ENCODE assay signal across 9 cellular contexts in the genomic region with DNA sequence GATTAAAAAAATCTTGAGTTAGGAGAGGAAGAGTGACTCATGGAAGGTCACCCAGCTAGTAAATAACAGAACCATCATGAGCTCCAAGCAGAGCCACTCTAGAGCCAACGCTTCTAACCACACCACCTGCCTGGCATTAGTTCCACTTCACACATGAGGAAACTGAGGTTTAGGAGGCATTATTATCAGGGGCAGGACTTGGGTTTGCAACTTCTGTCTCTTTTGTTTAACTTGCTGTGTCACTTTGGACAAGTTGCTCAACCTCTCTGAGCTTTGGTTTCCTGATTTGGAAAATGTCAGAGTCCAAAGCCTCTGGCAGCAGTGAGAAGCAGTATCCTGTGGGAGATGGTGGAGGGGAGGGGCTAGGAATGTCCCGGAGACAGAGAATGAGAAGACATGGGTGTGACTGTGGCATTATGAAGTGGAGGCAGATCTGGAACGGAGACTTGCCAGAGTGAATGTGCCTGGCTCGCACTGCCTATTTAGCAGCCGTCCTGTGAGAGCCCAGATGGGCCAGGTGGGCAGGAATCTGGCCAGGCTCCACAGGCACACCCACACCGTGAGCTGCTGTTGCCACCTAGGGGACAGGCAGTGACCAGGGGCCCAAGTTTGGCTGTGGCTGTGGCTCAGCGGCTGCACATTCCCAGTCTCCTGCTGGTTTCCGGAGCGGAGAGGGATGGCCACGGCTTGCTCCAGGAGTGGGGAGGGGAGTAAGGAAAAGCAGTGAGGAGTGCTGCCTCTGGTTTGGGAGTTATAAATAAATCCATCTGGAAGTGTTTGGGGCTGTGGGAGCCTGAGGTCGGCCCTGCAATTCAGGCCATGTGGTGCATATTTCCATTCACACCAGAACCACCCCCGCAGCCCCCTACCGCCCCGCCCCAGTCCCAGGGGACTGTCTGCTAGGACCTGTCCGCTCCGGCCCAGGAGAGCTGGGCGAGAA.
A peak's percentile ranks its signal among the peaks of the same experiment; 100 is the strongest.
DNase-seq lines count a peak whose midpoint lies in the region; ATAC-seq and TF ChIP-seq lines count a peak whose summit lies in the region.
"Had no signal": no experiment of that assay in that cellular context is flagged by ENCODE, and none has a peak within 500 bp of the region (broad histone marks: within the 10 kb centered on the region; RNA-seq: fewer than 3 reads in every experiment).

No MANE protein-coding gene starts in this region.

- TF ChIP-seq CTCF in heart left ventricle (IDR thresholded peaks at IDR 0.05) (peak in 5 of 12 donors; percentile 15 to 44 (median 21)), GM10248 (IDR thresholded peaks at IDR 0.05; ENCODE audit: control extremely low read depth, extremely low read depth, low read depth, missing control alignments) (no peak)

- CTCF ChIA-PET in GM10248 (lab: Yijun Ruan, JAX): interaction anchor here (1.1 to 2.7 kb wide), 3 partner anchors 14 to 273 kb away, joined by 3 to 8 read pairs (median 4); a partner anchor contains a TSS

- H3K27ac ChIP-seq in heart left ventricle: peak overlapping the region in 9 of 12 donors; percentile 25 to 81 (median 51)

- 16 to 42% (median 33%) methylated on average over 16 to 17 of the region's 17 CpGs for WGBS in heart left ventricle, 4 donors

- DNase-seq in G401 (ENCODE audit: low spot score) (peak; percentile 53), SK-N-DZ (ENCODE audit: low spot score) (peak; percentile 17), heart left ventricle (peak; percentile 54 to 67 (median 58)), renal cortical epithelial cell (ENCODE audit: low read depth) (peak; percentile 42), nucleus accumbens (lab: John Stamatoyannopoulos, UW) (no peak), GM10248 (ENCODE audit: extremely low spot score) (no peak)
- no peak for DNase-seq in stimulated activated naive CD8-positive, alpha-beta T cell treated with anti-CD3 and anti-CD28 coated beads, Interleukin-15, Interleukin-2, amounts not matched to agents 100 U/mL and 50 U/mL, for 24 hours
- DNase-seq: activated naive CD8-positive, alpha-beta T cell treated with anti-CD3 and anti-CD28 coated beads for 36 hours had no signal

- peak overlapping the region in 2 of 12 donors; percentile 1 to 19 for H3K4me3 ChIP-seq in heart left ventricle

- intact Hi-C loops in heart left ventricle (cut with DNase I): loop anchor here in 3 of 10 donors (5.0 to 10.0 kb wide), 2 partner anchors 123 to 541 kb away; no protein-coding TSS in a partner anchor

- ATAC-seq in heart left ventricle (peak; percentile 71 to 85 (median 76)), GM21717 (IDR thresholded peaks at IDR 0.05; ENCODE audit: unreplicated experiment) (no peak)
- ATAC-seq in stimulated activated naive CD8-positive, alpha-beta T cell treated with anti-CD3 and anti-CD28 coated beads, Interleukin-15, Interleukin-2, amounts not matched to agents 100 U/mL and 50 U/mL, for 24 hours: no peak

- POLR2A ChIA-PET in GM10248 (lab: Yijun Ruan, JAX): no interaction called here

- no peaks in the 10 kb centered on the region for H3K9me3 ChIP-seq in heart left ventricle

- peaks cover 0 to 30% (median 0%) of the 10 kb centered on the region in 9 donors for H3K27me3 ChIP-seq in heart left ventricle

- no peak for TF ChIP-seq POLR2A in heart left ventricle (IDR thresholded peaks at IDR 0.05)

- H3K4me1 ChIP-seq in heart left ventricle: peaks cover 0 to 20% (median 8%) of the 10 kb centered on the region in 12 donors

- H3K36me3 ChIP-seq in heart left ventricle: no peaks in the 10 kb centered on the region

- in situ Hi-C loops in G401 (cut with HindIII; ENCODE audit: low sequenced_read_pairs): no loop called here

Comparison
In these comparisons a context has a peak if more than half of its experiments do, and no peak if none do; other contexts are left out.
1. DNase-seq: peak in G401 (single experiment), SK-N-DZ (single experiment), heart left ventricle (5 of 5) and renal cortical epithelial cell (single experiment); none in nucleus accumbens (0 of 56), stimulated activated naive CD8-positive, alpha-beta T cell treated with anti-CD3 and anti-CD28 coated beads, Interleukin-15, Interleukin-2, amounts not matched to agents 100 U/mL and 50 U/mL, for 24 hours (single experiment) and GM10248 (single experiment).
2. ATAC-seq: peak in heart left ventricle (4 of 4); none in GM21717 (single experiment) and stimulated activated naive CD8-positive, alpha-beta T cell treated with anti-CD3 and anti-CD28 coated beads, Interleukin-15, Interleukin-2, amounts not matched to agents 100 U/mL and 50 U/mL, for 24 hours (single experiment).